In genomic region chr11:61971177-61972111, GRCh38 we compare ENCODE assay signal across 1 cellular context.
TF ChIP-seq lines count a peak whose summit lies in the region.

No MANE protein-coding gene starts in this region.

TF ChIP-seq in HepG2, 621 proteins besides CTCF, POLR2A, EP300 and RAD21 (continued from another document and continues in another):
- TF ChIP-seq E2F2 (CRISPR knock-in tag; IDR thresholded peaks at IDR 0.05; ENCODE audit: borderline replicate concordance) (no peak), GABPB1 (CRISPR knock-in tag; IDR thresholded peaks at IDR 0.05) (peak; percentile 60), TRIM22 (IDR thresholded peaks at IDR 0.05) (no peak), ZBTB7A (CRISPR knock-in tag; IDR thresholded peaks at IDR 0.05) (no peak), MXI1 (IDR thresholded peaks at IDR 0.05; ENCODE audit: borderline replicate concordance, low read depth, low read length) (peak; percentile 81; the same call in 2 of the 3 replicates), PPARG (CRISPR knock-in tag; conservative IDR thresholded peaks at IDR 0.05) (no peak), EZH2 (conservative IDR thresholded peaks at IDR 0.05; ENCODE audit: low read depth, low read length) (no peak), BATF2 (CRISPR knock-in tag; IDR thresholded peaks at IDR 0.05) (no peak), MYNN (CRISPR knock-in tag; IDR thresholded peaks at IDR 0.05; ENCODE audit: low read depth) (no peak), ZUFSP (CRISPR knock-in tag; IDR thresholded peaks at IDR 0.05; ENCODE audit: borderline replicate concordance) (no peak), NCOA5 (CRISPR knock-in tag; IDR thresholded peaks at IDR 0.05) (no peak), MAF1 (CRISPR knock-in tag; IDR thresholded peaks at IDR 0.05; ENCODE audit: borderline replicate concordance) (0 out of 2 replicates have a peak, but pooled peaks have one; percentile 7), KDM5A (IDR thresholded peaks at IDR 0.05; ENCODE audit: borderline replicate concordance, low read length) (peak; percentile 73; the same call in 1 of the 2 replicates), SETDB1 (CRISPR knock-in tag; IDR thresholded peaks at IDR 0.05; ENCODE audit: borderline replicate concordance) (no peak), CC2D1A (CRISPR knock-in tag; IDR thresholded peaks at IDR 0.05) (no peak), ZNF713 (CRISPR knock-in tag; IDR thresholded peaks at IDR 0.05) (no peak), ZNF317 (CRISPR knock-in tag; IDR thresholded peaks at IDR 0.05) (peak; percentile 65; the same call in 1 of the 2 replicates), SMYD3 (CRISPR knock-in tag; IDR thresholded peaks at IDR 0.05) (no peak), CEBPZ (IDR thresholded peaks at IDR 0.05; ENCODE audit: low read length) (no peak), POLR2AphosphoS2 (IDR thresholded peaks at IDR 0.05; ENCODE audit: low read depth, low read length) (no peak), ZNF574 (CRISPR knock-in tag; IDR thresholded peaks at IDR 0.05) (peak; percentile 77), ZNF614 (CRISPR knock-in tag; IDR thresholded peaks at IDR 0.05; ENCODE audit: borderline replicate concordance) (0 out of 2 replicates have a peak, but pooled peaks have one; percentile 71), ATF7 (IDR thresholded peaks at IDR 0.05) (no peak), ATF7 (CRISPR knock-in tag; IDR thresholded peaks at IDR 0.05) (no peak), HNF1A (IDR thresholded peaks at IDR 0.05; ENCODE audit: low read depth) (peak; percentile 53; the same call in 1 of the 2 replicates), HNF1A (CRISPR knock-in tag; IDR thresholded peaks at IDR 0.05; ENCODE audit: borderline replicate concordance) (no peak; the same call in 1 of the 2 replicates), GATAD1 (CRISPR knock-in tag; IDR thresholded peaks at IDR 0.05) (no peak; the same call in none of the 2 replicates), NFATC3 (CRISPR knock-in tag; IDR thresholded peaks at IDR 0.05) (no peak), ELF1 (CRISPR knock-in tag; IDR thresholded peaks at IDR 0.05) (no peak; the same call in 1 of the 2 replicates), CREBL2 (CRISPR knock-in tag; IDR thresholded peaks at IDR 0.05; ENCODE audit: borderline replicate concordance) (no peak), PAF1 (CRISPR knock-in tag; IDR thresholded peaks at IDR 0.05) (0 out of 2 replicates have a peak, but pooled peaks have one; percentile 45), ZBTB14 (CRISPR knock-in tag; IDR thresholded peaks at IDR 0.05) (no peak; the same call in 1 of the 2 replicates), JARID2 (CRISPR knock-in tag; IDR thresholded peaks at IDR 0.05; ENCODE audit: insufficient replicate concordance) (no peak), SSRP1 (CRISPR knock-in tag; IDR thresholded peaks at IDR 0.05) (no peak), SNAPC2 (CRISPR knock-in tag; IDR thresholded peaks at IDR 0.05) (no peak), NFE2L2 (IDR thresholded peaks at IDR 0.05; ENCODE audit: low read length) (peak; percentile 100), RFX5 (IDR thresholded peaks at IDR 0.05; ENCODE audit: low read depth, low read length) (no peak), ZNF572 (CRISPR knock-in tag; IDR thresholded peaks at IDR 0.05) (no peak), HNF1B (CRISPR knock-in tag; IDR thresholded peaks at IDR 0.05) (peak; percentile 57), ATAD3A (CRISPR knock-in tag; IDR thresholded peaks at IDR 0.05) (no peak), XBP1 (CRISPR knock-in tag; IDR thresholded peaks at IDR 0.05) (no peak), ZNF143 (CRISPR knock-in tag; IDR thresholded peaks at IDR 0.05) (peak; percentile 41; the same call in 1 of the 2 replicates), ARID2 (CRISPR knock-in tag; IDR thresholded peaks at IDR 0.05; ENCODE audit: borderline replicate concordance) (no peak), ZNF101 (CRISPR knock-in tag; IDR thresholded peaks at IDR 0.05; ENCODE audit: borderline replicate concordance, low read depth) (no peak), ZNF784 (CRISPR knock-in tag; IDR thresholded peaks at IDR 0.05; ENCODE audit: borderline replicate concordance) (no peak), CHCHD3 (CRISPR knock-in tag; IDR thresholded peaks at IDR 0.05) (no peak)
